11 cellular contexts compared by ENCODE assay signal in the genomic region with DNA sequence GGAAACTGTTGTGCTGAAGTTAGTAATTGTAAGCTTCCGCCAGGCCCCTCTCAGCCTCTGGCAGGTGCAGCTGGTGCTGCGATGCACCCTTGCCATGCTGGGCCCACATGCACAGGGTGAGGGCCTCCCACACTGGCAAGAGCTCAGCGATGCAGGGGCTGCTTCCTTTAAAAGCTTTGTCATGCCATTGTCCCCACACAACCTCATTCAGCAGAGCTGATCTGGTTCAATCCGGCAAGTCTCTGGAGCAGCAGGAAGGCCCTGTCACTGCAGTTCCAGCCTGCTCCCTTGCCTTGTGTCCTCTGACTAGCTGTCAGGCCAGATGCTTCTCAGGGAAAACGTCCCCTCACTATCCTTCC.
DNase-seq lines count a peak whose midpoint lies in the region; FAIRE-seq and TF ChIP-seq lines count a peak whose summit lies in the region.
"Had no signal": no experiment of that assay in that cellular context is flagged by ENCODE, and none has a peak within 500 bp of the region (broad histone marks: within the 10 kb centered on the region; RNA-seq: fewer than 3 reads in every experiment).

No MANE protein-coding gene starts in this region.

- no peak overlapping the region for H3K27ac Mint-ChIP-seq in astrocyte (ENCODE audit: unreplicated experiment)

- no peak overlapping the region for H3K4me3 Mint-ChIP-seq in astrocyte (ENCODE audit: unreplicated experiment)

- H2AFZ ChIP-seq in astrocyte (ENCODE audit: low read depth, low read length): no peak overlapping the region

- no peaks in the 10 kb centered on the region for H3K79me2 ChIP-seq in astrocyte (ENCODE audit: insufficient read depth, low read length)

- H3K4me2 ChIP-seq in astrocyte (ENCODE audit: low read length): no peak overlapping the region

- peaks cover 5% of the 10 kb centered on the region for H3K4me1 Mint-ChIP-seq in astrocyte (ENCODE audit: low read depth, unreplicated experiment)

- no peak overlapping the region for H3K27ac ChIP-seq in astrocyte (ENCODE audit: low read depth, low read length)
- peak overlapping the region; percentile 7 to 31 for H3K27ac ChIP-seq in liver (ENCODE audit: low read depth in 1 of 2, low read length in 2 of 2)
- H3K27ac ChIP-seq in temporal lobe (ENCODE audit: low read depth, low read length): peak overlapping the region; percentile 2
- peak overlapping the region in 2 of 4 donors; percentile 26 to 68 for H3K27ac ChIP-seq in Peyer's patch

- H3K27me3 Mint-ChIP-seq in astrocyte (ENCODE audit: low read depth, unreplicated experiment): no peaks in the 10 kb centered on the region

- peak; percentile 46 for DNase-seq in NCI-H1092 (lab: John Stamatoyannopoulos, UW)
- peak; percentile 16 for DNase-seq in astrocyte (ENCODE audit: low read depth)
- DNase-seq in Peyer's patch: no peak
- DNase-seq in activated CD4-positive, alpha-beta T cell treated with anti-CD3 and anti-CD28 coated beads for 1 hour: no peak
- no peak for DNase-seq in GM19239 (ENCODE audit: insufficient read length, low spot score)
- DNase-seq in stimulated activated CD4-positive, alpha-beta T cell treated with anti-CD3 and anti-CD28 coated beads, Interleukin-1b, Interleukin-23, amount 100 ng/mL, for 48 hours: no peak
- DNase-seq: activated CD8-positive, alpha-beta memory T cell treated with anti-CD3 and anti-CD28 coated beads, Interleukin-2, amount 50 U/mL, for 48 hours; NK-92 treated with Interleukin-12 subunit alpha and Interleukin-12 subunit beta, amount 100 ng/mL, for 24 hours had no signal

- H3K9ac ChIP-seq in astrocyte (ENCODE audit: low read length) (peak overlapping the region; percentile 20), liver (ENCODE audit: low read depth in 1 of 2, low read length in 2 of 2) (no peak overlapping the region)

- WGBS in liver: 79% methylated on average over 5 of the region's 5 CpGs

- H3K9me3 ChIP-seq in astrocyte (ENCODE audit: insufficient read depth, low read depth, low read length): no peaks in the 10 kb centered on the region
- no peaks in the 10 kb centered on the region for H3K9me3 ChIP-seq in liver (ENCODE audit: control insufficient read depth in 4 of 4, low read length in 3 of 4)
- H3K9me3 ChIP-seq in Peyer's patch: no peaks in the 10 kb centered on the region

- TF ChIP-seq RAD21 in liver (IDR thresholded peaks at IDR 0.05): no peak

- H4K20me1 ChIP-seq in astrocyte (ENCODE audit: insufficient read depth, low read length): no peaks in the 10 kb centered on the region

- H3K36me3 ChIP-seq in astrocyte (ENCODE audit: insufficient read depth, low read length) (peaks cover 10% of the 10 kb centered on the region), liver (ENCODE audit: control insufficient read depth in 4 of 4, insufficient read depth in 3 of 4, low read depth in 1 of 4, low read length in 3 of 4) (peaks cover 3 to 8% (median 4%) of the 10 kb centered on the region in 4 donors), Peyer's patch (peaks cover 0 to 17% (median 0%) of the 10 kb centered on the region in 3 donors)

- no peaks in the 10 kb centered on the region for H3K27me3 ChIP-seq in astrocyte (ENCODE audit: insufficient read depth, low read length)
- no peaks in the 10 kb centered on the region for H3K27me3 ChIP-seq in liver (ENCODE audit: control insufficient read depth in 4 of 4, insufficient read depth in 4 of 4, low read length in 3 of 4)
- no peaks in the 10 kb centered on the region for H3K27me3 ChIP-seq in Peyer's patch

- TF ChIP-seq CTCF in astrocyte (IDR thresholded peaks at IDR 0.05; ENCODE audit: insufficient read depth, low read depth, low read length) (no peak), liver (IDR thresholded peaks at IDR 0.05; ENCODE audit: low read depth, low read length, missing input control) (no peak), Peyer's patch (IDR thresholded peaks at IDR 0.05) (no peak)

- no peak for TF ChIP-seq POLR2A in Peyer's patch (IDR thresholded peaks at IDR 0.05)

- H3K4me3 ChIP-seq in astrocyte (ENCODE audit: insufficient read depth, low read depth, low read length) (no peak overlapping the region), liver (ENCODE audit: low read depth in 1 of 3, low read length in 3 of 3) (no peak overlapping the region), Peyer's patch (no peak overlapping the region)

- peaks cover 23% of the 10 kb centered on the region for H3K36me3 Mint-ChIP-seq in astrocyte (ENCODE audit: low read depth, unreplicated experiment)

- peaks cover 6% of the 10 kb centered on the region for H3K9me3 Mint-ChIP-seq in astrocyte (ENCODE audit: unreplicated experiment)

- peaks cover 16% of the 10 kb centered on the region for H3K4me1 ChIP-seq in astrocyte (ENCODE audit: insufficient read depth, low read length)
- peaks cover 0 to 3% (median 2%) of the 10 kb centered on the region in 4 donors for H3K4me1 ChIP-seq in liver (ENCODE audit: control insufficient read depth in 4 of 4, insufficient read depth in 4 of 4, low read length in 3 of 4)
- peaks cover 0 to 8% (median 0%) of the 10 kb centered on the region in 4 donors for H3K4me1 ChIP-seq in Peyer's patch

- FAIRE-seq in astrocyte (lab: Jason Lieb, UNC) (no peak), GM19239 (lab: Jason Lieb, UNC) (no peak)
- FAIRE-seq: GM18507 had no signal

TF ChIP-seq in liver, 16 proteins besides CTCF, POLR2A, EP300 and RAD21:
- peak in 1 of 2 donors; percentile 9 for TF ChIP-seq RXRA (IDR thresholded peaks at IDR 0.05)
- no peak for TF ChIP-seq JUND (IDR thresholded peaks at IDR 0.05)

Comparison
In these comparisons a context has a peak if more than half of its experiments do, and no peak if none do; other contexts are left out.
1. DNase-seq: peak in NCI-H1092 (single experiment) and astrocyte (single experiment); none in Peyer's patch (0 of 3), activated CD4-positive, alpha-beta T cell treated with anti-CD3 and anti-CD28 coated beads for 1 hour (single experiment), GM19239 (single experiment) and stimulated activated CD4-positive, alpha-beta T cell treated with anti-CD3 and anti-CD28 coated beads, Interleukin-1b, Interleukin-23, amount 100 ng/mL, for 48 hours (single experiment).